ENCODE assay signal across 8 cellular contexts in the genomic region with DNA sequence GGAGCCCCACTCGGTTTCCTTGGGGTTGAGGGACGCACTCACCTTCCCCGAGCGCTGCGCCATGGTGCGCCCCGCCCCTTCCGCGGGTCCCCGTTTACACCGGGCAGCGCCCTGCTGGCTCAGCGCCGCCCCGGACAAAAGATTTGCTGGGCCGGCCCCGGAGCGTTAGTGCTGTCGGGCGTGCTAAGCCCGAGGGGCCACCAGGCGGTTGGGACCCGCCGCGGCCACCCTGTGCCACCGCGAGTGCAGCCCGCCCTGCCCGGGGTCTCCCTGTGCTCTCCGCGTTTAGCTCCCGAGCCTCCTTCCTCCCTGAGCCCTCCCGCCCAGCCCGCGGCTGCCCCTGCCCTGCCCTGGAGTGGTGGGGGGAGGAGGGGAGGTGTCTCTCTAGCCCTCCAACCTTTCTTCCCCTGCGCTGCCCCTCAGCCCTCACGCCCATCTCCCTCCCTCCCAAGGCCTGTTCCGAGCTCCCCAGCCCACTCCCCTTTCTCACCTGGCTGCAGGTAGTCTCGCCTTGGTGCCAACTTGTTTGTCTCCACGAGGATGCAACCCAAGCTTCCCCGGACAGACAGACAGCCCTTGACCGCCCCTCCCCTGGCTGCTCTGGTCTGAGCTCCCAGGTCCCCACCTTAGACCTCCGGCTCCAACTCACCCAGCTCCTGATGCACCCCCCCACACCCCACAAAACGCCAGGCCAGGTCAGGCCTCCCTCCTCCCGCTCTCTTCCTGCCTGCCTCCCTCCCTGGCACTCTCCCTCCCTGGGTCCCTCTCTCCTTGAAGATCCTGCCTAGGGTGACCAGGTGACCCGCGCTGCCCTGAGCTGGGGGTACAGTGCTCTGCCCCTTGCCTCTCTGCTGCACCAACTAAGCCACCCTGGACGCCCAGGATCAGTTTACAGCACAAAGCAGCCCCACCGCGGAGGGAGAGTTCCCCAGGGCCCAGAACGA. TPM values are rescaled to one million over a fixed set of nuclear protein-coding genes. Genes with fewer than 3 reads are reported as not detected.
A peak's percentile ranks its signal among the peaks of the same experiment; 100 is the strongest.
DNase-seq lines count a peak whose midpoint lies in the region; ATAC-seq, FAIRE-seq and TF ChIP-seq lines count a peak whose summit lies in the region.

A gene with protein sequence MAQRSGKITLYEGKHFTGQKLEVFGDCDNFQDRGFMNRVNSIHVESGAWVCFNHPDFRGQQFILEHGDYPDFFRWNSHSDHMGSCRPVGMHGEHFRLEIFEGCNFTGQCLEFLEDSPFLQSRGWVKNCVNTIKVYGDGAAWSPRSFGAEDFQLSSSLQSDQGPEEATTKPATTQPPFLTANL (minus strand): TSS at position 287 of the 944 bp plus-strand sequence. CDS start 224 bp downstream, at position 63.

- 15% methylated on average over 23 to 48 of the region's 51 CpGs for WGBS in endodermal cell (ENCODE audit: insufficient coverage in 1 of 2, insufficient read length in 1 of 2), 2 experiments

- H3K36me3 ChIP-seq in endodermal cell (ENCODE audit: control insufficient read depth, insufficient read depth, low read length), result no peaks in the 10 kb centered on the region

- DNase-seq in CD14-positive monocyte (ENCODE audit: low spot score), result no peak
- peak; percentile 54 for DNase-seq in NCI-H69 (lab: John Stamatoyannopoulos, UW)
- peak; percentile 89 for DNase-seq in endodermal cell
- no peak for DNase-seq in omental fat pad (ENCODE audit: low spot score)
- no peak for DNase-seq in amniotic stem cell (lab: John Stamatoyannopoulos, UW)
- DNase-seq in foreskin melanocyte, result no peak
- no peak for DNase-seq in GM12891 (ENCODE audit: insufficient read length, low spot score)
- DNase-seq in NCI-H146 (lab: John Stamatoyannopoulos, UW), result no peak

- H3K4me3 ChIP-seq in endodermal cell (ENCODE audit: low read length), result peak within 1 kb of the TSS; percentile 75

- FAIRE-seq in GM12891 (lab: Jason Lieb, UNC), result no peak

- H3K27ac Mint-ChIP-seq in CD14-positive monocyte, result peak within 1 kb of the TSS in 4 of 7 donors; percentile 10 to 87 (median 56)
- no peak within 1 kb of the TSS for H3K27ac Mint-ChIP-seq in endodermal cell

- H3K4me1 Mint-ChIP-seq in CD14-positive monocyte (peaks cover 27% of the 10 kb centered on the region), endodermal cell (peaks cover 15% of the 10 kb centered on the region)

- peaks cover 5% of the 10 kb centered on the region for H3K9me3 ChIP-seq in endodermal cell (ENCODE audit: control insufficient read depth, low read length)

- ATAC-seq in omental fat pad (ENCODE audit: low FRiP score), result peak; percentile 20

- no peak within 1 kb of the TSS for H3K9ac ChIP-seq in endodermal cell (ENCODE audit: extremely low read depth, low read length, poor library complexity, severe bottlenecking)

- peaks cover 21 to 34% (median 25%) of the 10 kb centered on the region in 3 donors for H3K27me3 Mint-ChIP-seq in CD14-positive monocyte (ENCODE audit: low read depth in 3 of 3)
- peaks cover 4% of the 10 kb centered on the region for H3K27me3 Mint-ChIP-seq in endodermal cell (ENCODE audit: insufficient read depth)

- no peak for TF ChIP-seq POLR2A in GM12891 (IDR thresholded peaks at IDR 0.05; ENCODE audit: low read depth, low read length)

- peaks cover 0 to 4% (median 0%) of the 10 kb centered on the region in 7 donors for H3K9me3 Mint-ChIP-seq in CD14-positive monocyte
- H3K9me3 Mint-ChIP-seq in endodermal cell, result no peaks in the 10 kb centered on the region

- H3K4me1 ChIP-seq in endodermal cell (ENCODE audit: control insufficient read depth, insufficient read depth, low read length), result no peaks in the 10 kb centered on the region

- TF ChIP-seq CTCF in CD14-positive monocyte (IDR thresholded peaks at IDR 0.05) (no peak), endodermal cell (conservative IDR thresholded peaks at IDR 0.05) (peak; percentile 39), omental fat pad (IDR thresholded peaks at IDR 0.05) (no peak)

- no peaks in the 10 kb centered on the region for H3K27me3 ChIP-seq in endodermal cell (ENCODE audit: control insufficient read depth, insufficient read depth, low read length, poor library complexity, severe bottlenecking)

- H3K36me3 Mint-ChIP-seq in CD14-positive monocyte (no peaks in the 10 kb centered on the region), endodermal cell (ENCODE audit: low read depth) (peaks cover 2% of the 10 kb centered on the region)

- H3K27ac ChIP-seq in endodermal cell (ENCODE audit: low read depth, low read length), result no peak within 1 kb of the TSS

- intact Hi-C loops in CD14-positive monocyte (cut with micrococcal nuclease), result no loop called here

- H3K4me3 Mint-ChIP-seq in CD14-positive monocyte (peak within 1 kb of the TSS in 1 of 2 donors; percentile 74), endodermal cell (peak within 1 kb of the TSS; percentile 58)

TF ChIP-seq in GM12891, 5 proteins besides CTCF, POLR2A, EP300 and RAD21:
- TF ChIP-seq SPI1 (IDR thresholded peaks at IDR 0.05; ENCODE audit: low read depth, low read length) (no peak), POLR2AphosphoS5 (IDR thresholded peaks at IDR 0.05; ENCODE audit: low read depth, low read length) (no peak), POU2F2 (IDR thresholded peaks at IDR 0.05; ENCODE audit: low read depth, low read length) (no peak), PAX5 (IDR thresholded peaks at IDR 0.05; ENCODE audit: insufficient read depth, low read length, severe bottlenecking) (no peak), TAF1 (IDR thresholded peaks at IDR 0.05; ENCODE audit: low read depth, low read length) (no peak)

RNA-seq across cellular contexts. Expression of the gene that starts here (rescaled TPM):
- polyA plus RNA-seq in CD14-positive monocyte, result not detected
- 1 to 10 TPM; 2.3 to 4.4 TPM for total RNA-seq in endodermal cell
- polyA plus RNA-seq in endodermal cell (2013, experiment 1 of 2), result 0.61 TPM
- not detected for polyA plus RNA-seq in endodermal cell (2013, experiment 2 of 2)
- 1 to 10 TPM in 1 of 4 donors, not detected in 3; 1.0 TPM for total RNA-seq in omental fat pad
- polyA plus RNA-seq in GM12891 (2012; ENCODE audit: low read depth, missing spikeins), result not detected

Comparison
In these comparisons a context has a peak if more than half of its experiments do, and no peak if none do; other contexts are left out.
1. DNase-seq: peak in NCI-H69 (single experiment) and endodermal cell (single experiment); none in CD14-positive monocyte (single experiment), omental fat pad (single experiment), amniotic stem cell (single experiment), foreskin melanocyte (single experiment), GM12891 (single experiment) and NCI-H146 (single experiment).